13 cellular contexts compared by ENCODE assay signal in genomic region chr7:153061913-153062528, GRCh38.
DNase-seq lines count a peak whose midpoint lies in the region; ATAC-seq, FAIRE-seq and TF ChIP-seq lines count a peak whose summit lies in the region.
"Had no signal": no experiment of that assay in that cellular context is flagged by ENCODE, and none has a peak within 500 bp of the region (broad histone marks: within the 10 kb centered on the region; RNA-seq: fewer than 3 reads in every experiment).

No MANE protein-coding gene starts in this region.

- H3K23me2 ChIP-seq in H1 (ENCODE audit: low read depth, low read length) = peaks cover 4% of the 10 kb centered on the region; the same call in 1 of the 2 replicates

- H2AFZ ChIP-seq in H1 (ENCODE audit: low read length) = no peak overlapping the region

- H3K4me3 Mint-ChIP-seq in activated naive CD8-positive, alpha-beta T cell treated with anti-CD3 and anti-CD28 coated beads, Interleukin-2, amount 10 ng/mL, durations not matched to agents 7 days and 5 days = no peak overlapping the region
- H3K4me3 Mint-ChIP-seq in activated naive CD8-positive, alpha-beta T cell treated with anti-CD3 and anti-CD28 coated beads for 36 hours = no peak overlapping the region

- H3K23ac ChIP-seq in H1 (ENCODE audit: insufficient read length) = no peak overlapping the region

- no peak overlapping the region for H2AK5ac ChIP-seq in H1 (ENCODE audit: low read depth, low read length)

- H3K4ac ChIP-seq in H1 (replicated peaks; ENCODE audit: insufficient read length, low read depth, low read length) = no peak overlapping the region

- H3K9ac ChIP-seq in H1 (replicated peaks in 1 of 4; ENCODE audit: extremely low read depth in 1 of 4, low read depth in 3 of 4, low read length in 3 of 4) = no peak overlapping the region

- no peaks in the 10 kb centered on the region for H4K20me1 ChIP-seq in H1 (replicated peaks in 1 of 2; ENCODE audit: control insufficient read depth in 1 of 2, insufficient read depth in 2 of 2, low read length in 2 of 2)

- H3K9me3 Mint-ChIP-seq in activated naive CD8-positive, alpha-beta T cell treated with anti-CD3 and anti-CD28 coated beads, Interleukin-2, amount 10 ng/mL, durations not matched to agents 7 days and 5 days = peaks cover 2% of the 10 kb centered on the region
- no peaks in the 10 kb centered on the region for H3K9me3 Mint-ChIP-seq in activated naive CD8-positive, alpha-beta T cell treated with anti-CD3 and anti-CD28 coated beads for 36 hours

- H3K4me1 ChIP-seq in H1 (replicated peaks in 1 of 4; ENCODE audit: control insufficient read depth in 3 of 4, insufficient read depth in 4 of 4, low read length in 3 of 4) = no peaks in the 10 kb centered on the region
- H3K4me1 ChIP-seq: tibial nerve had no signal

- no peak overlapping the region for H4K5ac ChIP-seq in H1 (ENCODE audit: insufficient read length, low read depth, low read length)

- WGBS in H1 (ENCODE audit: extremely low coverage in 1 of 2, insufficient coverage in 1 of 2, insufficient read length in 1 of 2, insufficient replicate concordance in 2 of 2, low coverage in 1 of 2, low lambda C conversion rate in 2 of 2, missing lambda C conversion rate in 1 of 2), 2 experiments = 71% methylated on average over 13 of the region's 13 CpGs; no CpG with 5 or more reads in 1 of the 2 experiments

- no peaks in the 10 kb centered on the region for H3K36me3 ChIP-seq in H1 (ENCODE audit: control insufficient read depth in 2 of 4, insufficient read depth in 4 of 4, low read length in 3 of 4)
- H3K36me3 ChIP-seq: tibial nerve had no signal

- H3K27me3 ChIP-seq in H1 (replicated peaks in 1 of 4; ENCODE audit: control insufficient read depth in 3 of 4, extremely low read depth in 1 of 4, insufficient read depth in 3 of 4, low read length in 3 of 4) = no peaks in the 10 kb centered on the region
- H3K27me3 ChIP-seq: tibial nerve had no signal

- no peaks in the 10 kb centered on the region for H3K36me3 Mint-ChIP-seq in activated naive CD8-positive, alpha-beta T cell treated with anti-CD3 and anti-CD28 coated beads, Interleukin-2, amount 10 ng/mL, durations not matched to agents 7 days and 5 days
- no peaks in the 10 kb centered on the region for H3K36me3 Mint-ChIP-seq in activated naive CD8-positive, alpha-beta T cell treated with anti-CD3 and anti-CD28 coated beads for 36 hours

- POLR2A ChIA-PET in activated naive CD8-positive, alpha-beta T cell treated with anti-CD3 and anti-CD28 coated beads, Interleukin-2, amount 10 ng/mL, durations not matched to agents 7 days and 5 days (lab: Charles Lee) = no interaction called here
- POLR2A ChIA-PET in H1 (lab: Charles Lee; ENCODE audit: partially characterized antibody) = no interaction called here

- H4K8ac ChIP-seq in H1 (ENCODE audit: extremely low read depth, insufficient read depth, low read length) = no peak overlapping the region

- H3K4me1 Mint-ChIP-seq in activated naive CD8-positive, alpha-beta T cell treated with anti-CD3 and anti-CD28 coated beads, Interleukin-2, amount 10 ng/mL, durations not matched to agents 7 days and 5 days = no peaks in the 10 kb centered on the region
- no peaks in the 10 kb centered on the region for H3K4me1 Mint-ChIP-seq in activated naive CD8-positive, alpha-beta T cell treated with anti-CD3 and anti-CD28 coated beads for 36 hours

- TF ChIP-seq CTCF in H1 (IDR thresholded peaks at IDR 0.05; ENCODE audit: control extremely low read depth in 1 of 3, insufficient read depth in 1 of 3, low read depth in 1 of 3, low read length in 3 of 3) = no peak
- TF ChIP-seq CTCF in omental fat pad (IDR thresholded peaks at IDR 0.05) = no peak

- H3K27ac ChIP-seq in H1 (ENCODE audit: low read depth, low read length) = no peak overlapping the region
- H3K27ac ChIP-seq: tibial nerve had no signal

- TF ChIP-seq RAD21 in H1 (IDR thresholded peaks at IDR 0.05 in 1 of 2, conservative IDR thresholded peaks at IDR 0.05 in 1 of 2; ENCODE audit: low read depth in 2 of 2, low read length in 2 of 2) = no peak

- no peaks in the 10 kb centered on the region for H3K9me3 ChIP-seq in H1 (ENCODE audit: insufficient read depth in 2 of 2, low read depth in 1 of 2, low read length in 1 of 2)

- ATAC-seq in activated naive CD8-positive, alpha-beta T cell treated with anti-CD3 and anti-CD28 coated beads, Interleukin-2, amount 10 ng/mL, durations not matched to agents 7 days and 5 days (ENCODE audit: low read depth) = no peak
- ATAC-seq in left ventricle myocardium superior (no peak), omental fat pad (ENCODE audit: low FRiP score) (no peak)

- H3K27me3 Mint-ChIP-seq in activated naive CD8-positive, alpha-beta T cell treated with anti-CD3 and anti-CD28 coated beads, Interleukin-2, amount 10 ng/mL, durations not matched to agents 7 days and 5 days = no peaks in the 10 kb centered on the region
- H3K27me3 Mint-ChIP-seq in activated naive CD8-positive, alpha-beta T cell treated with anti-CD3 and anti-CD28 coated beads for 36 hours = peaks cover 3% of the 10 kb centered on the region

- no peaks in the 10 kb centered on the region for H3K79me2 ChIP-seq in H1 (ENCODE audit: control insufficient read depth in 1 of 2, insufficient read depth in 2 of 2, low read length in 2 of 2)

- no peak for TF ChIP-seq EP300 in H1 (IDR thresholded peaks at IDR 0.05; ENCODE audit: borderline replicate concordance in 1 of 2, low read depth in 2 of 2, low read length in 2 of 2)

- CTCF ChIA-PET in H1 (lab: Charles Lee; ENCODE audit: partially characterized antibody) = interaction anchor here (0.7 to 1.5 kb wide), 5 partner anchors 11 to 168 kb away, joined by 3 to 4 read pairs (median 4); no protein-coding TSS in a partner anchor

- H3K4me3 ChIP-seq in H1 (ENCODE audit: extremely low read depth in 1 of 4, insufficient read depth in 2 of 4, low read depth in 3 of 4, low read length in 4 of 4) = no peak overlapping the region
- H3K4me3 ChIP-seq: tibial nerve had no signal

- no peak overlapping the region for H2BK20ac ChIP-seq in H1 (ENCODE audit: low read length)

- no peaks in the 10 kb centered on the region for H3K79me1 ChIP-seq in H1 (ENCODE audit: low read depth, low read length)

- H3K14ac ChIP-seq in H1 (ENCODE audit: insufficient read length) = no peak overlapping the region

- DNase-seq in activated naive CD8-positive, alpha-beta T cell treated with anti-CD3 and anti-CD28 coated beads, Interleukin-2, amount 10 ng/mL, durations not matched to agents 7 days and 5 days = peak; percentile 34
- DNase-seq in activated naive CD8-positive, alpha-beta T cell treated with anti-CD3 and anti-CD28 coated beads for 36 hours = no peak
- peak; percentile 15 for DNase-seq in NAMALWA (ENCODE audit: low spot score)
- peak; percentile 13 to 81 for DNase-seq in H1 (ENCODE audit: low read depth in 1 of 2, low spot score in 2 of 2)
- peak; percentile 44 for DNase-seq in retina
- DNase-seq in left ventricle myocardium superior = no peak
- DNase-seq in germinal center (ENCODE audit: low spot score) = no peak
- no peak for DNase-seq in omental fat pad (ENCODE audit: low spot score)
- DNase-seq: mesenchymal stem cell, NCI-H1105 treated with DMSO at 0.1 percent for 48 hours, T-helper 1 cell had no signal

- H2BK12ac ChIP-seq in H1 (ENCODE audit: low read depth, low read length) = no peak overlapping the region

- TF ChIP-seq POLR2A in H1 (IDR thresholded peaks at IDR 0.05; ENCODE audit: control extremely low read depth in 1 of 2, low read depth in 2 of 2, low read length in 2 of 2) = no peak

- no peak overlapping the region for H3K27ac Mint-ChIP-seq in activated naive CD8-positive, alpha-beta T cell treated with anti-CD3 and anti-CD28 coated beads, Interleukin-2, amount 10 ng/mL, durations not matched to agents 7 days and 5 days
- no peak overlapping the region for H3K27ac Mint-ChIP-seq in activated naive CD8-positive, alpha-beta T cell treated with anti-CD3 and anti-CD28 coated beads for 36 hours
- H3K27ac Mint-ChIP-seq: activated T-helper 2 cell treated with anti-CD3 and anti-CD28 coated beads, Interferon-gamma antibody, Interleukin-2, Interleukin-4, amounts not matched to agents 10 μg/mL and 5 μg/mL and 100 μg/mL, durations not matched to agents 14 hours and 24 hours and 36 hours had no signal

- H2BK5ac ChIP-seq in H1 (ENCODE audit: low read depth, low read length) = no peak overlapping the region

- no peak overlapping the region for H2BK15ac ChIP-seq in H1 (ENCODE audit: low read length)

- H3K4me2 ChIP-seq in H1 (ENCODE audit: insufficient read depth in 1 of 2, low read depth in 2 of 2, low read length in 2 of 2) = no peak overlapping the region

- H4K91ac ChIP-seq in H1 (replicated peaks; ENCODE audit: insufficient read length, low read length) = no peak overlapping the region

- H2BK120ac ChIP-seq in H1 (replicated peaks; ENCODE audit: low read depth, low read length) = no peak overlapping the region

- no peak overlapping the region for H3K18ac ChIP-seq in H1 (ENCODE audit: extremely low read depth, low read length)

- H3K56ac ChIP-seq in H1 (replicated peaks; ENCODE audit: insufficient read length, low read depth, low read length) = no peak overlapping the region

- intact Hi-C loops in left ventricle myocardium superior (cut with micrococcal nuclease) = no loop called here

- peak; percentile 85 for FAIRE-seq in H1 (lab: Jason Lieb, UNC)

TF ChIP-seq in H1, 55 proteins besides CTCF, POLR2A, EP300 and RAD21:
- TF ChIP-seq RFX5 (IDR thresholded peaks at IDR 0.05; ENCODE audit: borderline replicate concordance, low read depth, low read length) = no peak
- peak; percentile 65 for TF ChIP-seq SAP30 (IDR thresholded peaks at IDR 0.05; ENCODE audit: insufficient read depth, insufficient replicate concordance, low read length)
- TF ChIP-seq BCL11A (IDR thresholded peaks at IDR 0.05; ENCODE audit: low read depth in 2 of 2, low read length in 2 of 2) = no peak
- TF ChIP-seq CBX8 (IDR thresholded peaks at IDR 0.05; ENCODE audit: borderline replicate concordance, low read depth, low read length) = no peak
- peak; percentile 91; a peak in 2 of 4 replicates for TF ChIP-seq SIN3A (conservative IDR thresholded peaks at IDR 0.05 in 1 of 2, IDR thresholded peaks at IDR 0.05 in 1 of 2; ENCODE audit: low read depth in 1 of 2, low read length in 2 of 2)
- TF ChIP-seq ASH2L (IDR thresholded peaks at IDR 0.05; ENCODE audit: low read length) = no peak
- no peak for TF ChIP-seq SP1 (IDR thresholded peaks at IDR 0.05; ENCODE audit: low read depth, low read length)
- no peak for TF ChIP-seq FOSL1 (IDR thresholded peaks at IDR 0.05; ENCODE audit: insufficient read depth, low read depth, low read length)

Comparison
In these comparisons a context has a peak if more than half of its experiments do, and no peak if none do; other contexts are left out.
1. DNase-seq: peak in activated naive CD8-positive, alpha-beta T cell treated with anti-CD3 and anti-CD28 coated beads, Interleukin-2, amount 10 ng/mL, durations not matched to agents 7 days and 5 days (single experiment), NAMALWA (single experiment), H1 (2 of 2) and retina (single experiment); none in activated naive CD8-positive, alpha-beta T cell treated with anti-CD3 and anti-CD28 coated beads for 36 hours (single experiment), left ventricle myocardium superior (single experiment), germinal center (single experiment) and omental fat pad (single experiment).